ENCODE assay signal across 8 cellular contexts in the genomic region with DNA sequence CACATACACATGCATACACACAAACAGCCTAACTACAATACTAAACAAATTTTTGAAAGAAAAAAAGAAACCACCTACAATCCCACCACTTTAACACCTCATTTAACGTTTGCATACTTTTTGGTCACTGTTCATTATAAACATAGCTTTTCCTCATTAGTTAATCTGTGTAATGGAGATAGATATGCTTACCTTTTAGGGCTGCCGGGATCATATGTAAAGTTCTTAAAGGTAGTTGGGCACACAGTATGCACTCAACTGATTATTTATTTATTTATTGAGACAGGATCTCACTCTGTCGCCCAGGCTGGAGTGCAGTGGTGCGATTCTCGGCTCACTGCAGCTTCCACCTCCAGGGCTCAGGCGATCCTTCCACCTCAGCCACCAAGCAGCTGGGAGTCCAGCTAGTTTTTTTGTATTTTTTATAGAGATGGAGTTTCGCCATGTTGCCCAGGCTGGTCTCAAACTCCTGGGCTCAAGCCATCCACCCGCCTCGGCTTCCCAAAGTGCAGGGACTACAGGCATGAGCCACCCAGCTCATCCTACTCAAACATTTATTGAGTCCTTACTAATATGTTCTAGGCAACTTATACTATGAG. TPM values are rescaled to one million over a fixed set of nuclear protein-coding genes. Genes with fewer than 3 reads are reported as not detected.
DNase-seq lines count a peak whose midpoint lies in the region; ATAC-seq, FAIRE-seq and TF ChIP-seq lines count a peak whose summit lies in the region.

No MANE protein-coding gene starts in this region.

- peaks cover 4% of the 10 kb centered on the region for H3K27me3 Mint-ChIP-seq in activated T-cell treated with anti-CD3 and anti-CD28 coated beads, Interleukin-2, amount 50 U/mL, for 4 hours (ENCODE audit: low read depth)

- H3K79me2 ChIP-seq in GM12878 (ENCODE audit: control insufficient read depth, insufficient read depth, low read length): peaks cover 45% of the 10 kb centered on the region

- peaks cover 49% of the 10 kb centered on the region for H3K4me1 Mint-ChIP-seq in activated T-cell treated with anti-CD3 and anti-CD28 coated beads, Interleukin-2, amount 50 U/mL, for 4 hours (ENCODE audit: low read depth)

- H3K27ac ChIP-seq in GM12878 (ENCODE audit: control insufficient read depth, insufficient read depth) (peak overlapping the region; percentile 94), right lobe of liver (peak overlapping the region; percentile 32 to 96 (median 89)), thyroid gland (peak overlapping the region; percentile 69 to 96 (median 89))

- DNase-seq in activated T-cell treated with anti-CD3 and anti-CD28 coated beads, Interleukin-2, amount 50 U/mL, for 4 hours: no peak
- DNase-seq in activated T-cell treated with anti-CD3 and anti-CD28 coated beads, Interleukin-2, amount 50 U/mL, for 48 hours: no peak
- DNase-seq in GM12878 (ENCODE audit: low read depth, low spot score) (no peak), right lobe of liver (no peak), thyroid gland (peak in 1 of 2 donors; percentile 25), GOT3 (lab: John Stamatoyannopoulos, UW) (no peak), medulla oblongata (ENCODE audit: extremely low spot score) (no peak)

- in situ Hi-C loops in GM12878 (cut with MboI): loop anchor here (10.0 kb wide), 1 partner anchor 702 kb away; a partner anchor contains a TSS

- H3K4me3 ChIP-seq in GM12878 (peak overlapping the region; percentile 56), right lobe of liver (peak overlapping the region; percentile 38 to 84 (median 82)), thyroid gland (replicated peaks in 1 of 3) (peak overlapping the region in 2 of 3 donors; percentile 23 to 74)

- CTCF ChIA-PET in GM12878 (lab: Yijun Ruan, JAX): interaction anchor here (0.6 to 10.6 kb wide), 9 partner anchors 16 to 341 kb away, joined by 3 to 229 read pairs (median 6); a partner anchor contains a TSS

- no peaks in the 10 kb centered on the region for H3K9me3 Mint-ChIP-seq in activated T-cell treated with anti-CD3 and anti-CD28 coated beads, Interleukin-2, amount 50 U/mL, for 4 hours

- SMC1A ChIA-PET in GM12878 (lab: Charles Lee; ENCODE audit: uncharacterized antibody, unreplicated experiment): interaction anchor here (0.7 to 11.2 kb wide), 10 partner anchors 8 to 339 kb away, joined by 3 to 110 read pairs (median 3); a partner anchor contains a TSS

- WGBS in GM12878 (ENCODE audit: insufficient coverage, insufficient replicate concordance, low lambda C conversion rate, missing lambda C conversion rate): 62% methylated on average over 9 of the region's 9 CpGs
- 66% methylated on average over 4 of the region's 9 CpGs for WGBS in right lobe of liver (ENCODE audit: insufficient coverage, low coverage, low lambda C conversion rate, missing lambda C conversion rate)
- WGBS in thyroid gland, 2 donors: 78 to 79% methylated on average over 9 of the region's 9 CpGs

- no peak for TF ChIP-seq POLR2A in GM12878 (IDR thresholded peaks at IDR 0.05; ENCODE audit: low read depth, low read length)
- TF ChIP-seq POLR2A in right lobe of liver (IDR thresholded peaks at IDR 0.05): no peak
- TF ChIP-seq POLR2A in thyroid gland (IDR thresholded peaks at IDR 0.05): no peak

- H3K27me3 ChIP-seq in GM12878 (replicated peaks in 1 of 2; ENCODE audit: control insufficient read depth in 2 of 2, insufficient read depth in 2 of 2, low read length in 1 of 2) (no peaks in the 10 kb centered on the region), right lobe of liver (no peaks in the 10 kb centered on the region), thyroid gland (no peaks in the 10 kb centered on the region)

- H3K4me1 ChIP-seq in GM12878 (ENCODE audit: control insufficient read depth, insufficient read depth, low read length) (peaks cover 4% of the 10 kb centered on the region), right lobe of liver (peaks cover 0 to 27% (median 5%) of the 10 kb centered on the region in 4 donors), thyroid gland (peaks cover 16 to 22% of the 10 kb centered on the region in 2 donors)

- ATAC-seq in activated T-cell treated with anti-CD3 and anti-CD28 coated beads, Interleukin-2, amount 50 U/mL, for 4 hours: no peak
- no peak for ATAC-seq in GM12878
- ATAC-seq in right lobe of liver: no peak
- no peak for ATAC-seq in HG03378 (IDR thresholded peaks at IDR 0.05; ENCODE audit: unreplicated experiment)

- H2AFZ ChIP-seq in GM12878 (ENCODE audit: control insufficient read depth, low read depth, low read length): peak overlapping the region; percentile 93

- FAIRE-seq in GM12878 (lab: Jason Lieb, UNC): no peak

- H3K4me3 Mint-ChIP-seq in activated T-cell treated with anti-CD3 and anti-CD28 coated beads, Interleukin-2, amount 50 U/mL, for 4 hours: peak overlapping the region; percentile 93

- TF ChIP-seq CTCF in GM12878 (IDR thresholded peaks at IDR 0.05 in 2 of 3, conservative IDR thresholded peaks at IDR 0.05 in 1 of 3; ENCODE audit: control insufficient read depth in 2 of 3, extremely low read depth in 1 of 3, insufficient read depth in 1 of 3, low read depth in 3 of 3, low read length in 3 of 3) (no peak), right lobe of liver (IDR thresholded peaks at IDR 0.05) (no peak), thyroid gland (IDR thresholded peaks at IDR 0.05) (no peak)

- 0 out of 4 replicates have a peak, but pooled peaks cover 0 to 5% of the 10 kb centered on the region in 2 experiments for H3K36me3 ChIP-seq in GM12878 (ENCODE audit: control insufficient read depth in 2 of 2, insufficient read depth in 2 of 2, low read length in 1 of 2)
- H3K36me3 ChIP-seq in right lobe of liver: no peaks in the 10 kb centered on the region
- no peaks in the 10 kb centered on the region for H3K36me3 ChIP-seq in thyroid gland

- BruUV-seq in GM12878 (replicated peaks; lab: Mats Ljungman, UMichigan): TSS peak; percentile 80

- H3K9me3 ChIP-seq in GM12878 (replicated peaks; ENCODE audit: control insufficient read depth, insufficient read depth, low read length) (no peaks in the 10 kb centered on the region), right lobe of liver (no peaks in the 10 kb centered on the region), thyroid gland (no peaks in the 10 kb centered on the region)

- no peaks in the 10 kb centered on the region for H4K20me1 ChIP-seq in GM12878 (ENCODE audit: control insufficient read depth, insufficient read depth)

- peak overlapping the region; percentile 83 for H3K4me2 ChIP-seq in GM12878 (ENCODE audit: control insufficient read depth, insufficient read depth)

- no peak overlapping the region; the same call in none of the 2 replicates for H3K9ac ChIP-seq in GM12878 (ENCODE audit: control insufficient read depth, insufficient read depth, low read length)

- POLR2A ChIA-PET in GM12878 (lab: Charles Lee): interaction anchor here (0.9 to 7.1 kb wide), 11 partner anchors 8 to 704 kb away, joined by 3 to 61 read pairs (median 5); a partner anchor contains a TSS

- RAD21 ChIA-PET in GM12878 (lab: Charles Lee; ENCODE audit: unreplicated experiment): interaction anchor here (0.9 to 4.1 kb wide), 7 partner anchors 11 to 415 kb away, joined by 3 to 30 read pairs (median 5); a partner anchor contains a TSS

- intact Hi-C loops in GM12878 (cut with micrococcal nuclease; ENCODE audit: unreplicated experiment) (loop anchor here (2.0 kb wide), 1 partner anchor 22 kb away; no protein-coding TSS in a partner anchor), right lobe of liver (cut with DNase I) (no loop called here), thyroid gland (cut with DNase I) (no loop called here)

- TF ChIP-seq EP300 in GM12878 (IDR thresholded peaks at IDR 0.05; ENCODE audit: borderline replicate concordance in 1 of 2, control insufficient read depth in 1 of 2, low read depth in 2 of 2, low read length in 2 of 2): no peak

- peaks cover 13% of the 10 kb centered on the region for H3K36me3 Mint-ChIP-seq in activated T-cell treated with anti-CD3 and anti-CD28 coated beads, Interleukin-2, amount 50 U/mL, for 4 hours (ENCODE audit: insufficient read depth)

- no peak for TF ChIP-seq RAD21 in GM12878 (IDR thresholded peaks at IDR 0.05; ENCODE audit: insufficient read depth, low read depth, low read length)

RNA-seq across cellular contexts. Expression of a gene that starts 0.7 kb away (rescaled TPM):
- 10 to 100 TPM; 22.3 to 27.3 (median 27.1) TPM for total RNA-seq in activated T-cell treated with anti-CD3 and anti-CD28 coated beads, Interleukin-2, amount 50 U/mL, for 4 hours
- 45.2 and 45.4 TPM in 2 replicates for total RNA-seq in GM12878 (2013; cell fraction: nucleolus; rRNA removed)
- 20.0 and 22.6 TPM in 2 replicates for total RNA-seq in GM12878 (2014; rRNA removed)
- total RNA-seq in GM12878 (2014; rRNA removed; fragmentation: Illumina TruSeq; extraction: Trizol): 21.7 and 23.7 TPM in 2 replicates
- total RNA-seq in GM12878 (2021): 25.3 and 28.1 TPM in 2 replicates
- polyA plus RNA-seq in GM12878 (2011; ENCODE audit: low read depth): 8.6 TPM
- 17.8 and 22.3 TPM in 2 replicates for polyA plus RNA-seq in GM12878 (2011; rRNA removed)
- polyA plus RNA-seq in GM12878 (2011; cell fraction: cytosol; rRNA removed): 9.8 and 10.1 TPM in 2 replicates
- polyA plus RNA-seq in GM12878 (2011; cell fraction: nucleus; rRNA removed): 8.8 TPM in 2 replicates
- 11.7 and 16.2 TPM in 2 replicates for polyA plus RNA-seq in GM12878 (2012)
- 18.3 and 21.1 TPM in 2 replicates for polyA plus RNA-seq in GM12878 (2014; fragmentation: Illumina TruSeq; extraction: Trizol)
- polyA plus RNA-seq in GM12878 (2014; fragmentation: Nextera tagmentation; extraction: Ambion mirVana): 10 to 100 TPM; 16.7 to 19.0 TPM
- 10.6 and 11.8 TPM in 2 replicates for polyA plus RNA-seq in GM12878 (2014; rRNA removed)
- polyA plus RNA-seq in GM12878 (2016; fragmentation: Nextera tagmentation; extraction: Ambion mirVana): 10 to 100 TPM; 26.8 to 35.2 TPM
- polyA minus RNA-seq in GM12878 (2011; rRNA and poly(A)+ RNA removed): 28.8 and 29.7 TPM in 2 replicates
- 12.2 and 12.8 TPM in 2 replicates for polyA minus RNA-seq in GM12878 (2011; cell fraction: cytosol; rRNA and poly(A)+ RNA removed)
- polyA minus RNA-seq in GM12878 (2011; cell fraction: nucleus; rRNA and poly(A)+ RNA removed): 46.5 and 60.1 TPM in 2 replicates
- 10 to 100 TPM in 2 of 6 experiments, 1 to 10 TPM in 4; 7.3 to 14.1 (median 9.1) TPM for total RNA-seq in right lobe of liver
- 10 to 100 TPM; 13.6 to 28.5 (median 15.1) TPM for total RNA-seq in thyroid gland

RNA-seq across cellular contexts. Expression of a gene that starts 17.7 kb away (rescaled TPM):
- 10 to 100 TPM; 29.1 to 36.3 (median 32.5) TPM for total RNA-seq in activated T-cell treated with anti-CD3 and anti-CD28 coated beads, Interleukin-2, amount 50 U/mL, for 4 hours
- 27.3 and 46.0 TPM in 2 replicates for total RNA-seq in GM12878 (2013; cell fraction: nucleolus; rRNA removed)
- 20.4 and 26.8 TPM in 2 replicates for total RNA-seq in GM12878 (2014; rRNA removed)
- total RNA-seq in GM12878 (2014; rRNA removed; fragmentation: Illumina TruSeq; extraction: Trizol): 16.4 and 16.6 TPM in 2 replicates
- 13.8 and 16.8 TPM in 2 replicates for total RNA-seq in GM12878 (2021)
- 8.3 TPM for polyA plus RNA-seq in GM12878 (2011; ENCODE audit: low read depth)
- 22.9 and 34.8 TPM in 2 replicates for polyA plus RNA-seq in GM12878 (2011; rRNA removed)
- 15.5 and 23.5 TPM in 2 replicates for polyA plus RNA-seq in GM12878 (2011; cell fraction: cytosol; rRNA removed)
- 29.2 and 30.7 TPM in 2 replicates for polyA plus RNA-seq in GM12878 (2011; cell fraction: nucleus; rRNA removed)
- polyA plus RNA-seq in GM12878 (2012): 18.7 and 19.6 TPM in 2 replicates
- polyA plus RNA-seq in GM12878 (2014; fragmentation: Illumina TruSeq; extraction: Trizol): 12.8 and 15.1 TPM in 2 replicates
- polyA plus RNA-seq in GM12878 (2014; fragmentation: Nextera tagmentation; extraction: Ambion mirVana): 10 to 100 TPM in 1 of 2 experiments, 1 to 10 TPM in 1; 9.4 to 17.1 TPM
- polyA plus RNA-seq in GM12878 (2014; rRNA removed): 18.1 and 27.3 TPM in 2 replicates
- 10 to 100 TPM; 37.6 to 39.5 TPM for polyA plus RNA-seq in GM12878 (2016; fragmentation: Nextera tagmentation; extraction: Ambion mirVana)
- polyA minus RNA-seq in GM12878 (2011; rRNA and poly(A)+ RNA removed): 6.2 and 15.9 TPM in 2 replicates
- polyA minus RNA-seq in GM12878 (2011; cell fraction: cytosol; rRNA and poly(A)+ RNA removed): 5.6 and 14.2 TPM in 2 replicates
- polyA minus RNA-seq in GM12878 (2011; cell fraction: nucleus; rRNA and poly(A)+ RNA removed): 10.6 and 15.5 TPM in 2 replicates
- 1 to 10 TPM; 4.7 to 8.0 (median 6.7) TPM for total RNA-seq in right lobe of liver
- 10 to 100 TPM in 3 of 4 donors, 1 to 10 TPM in 1; 9.0 to 28.7 (median 17.5) TPM for total RNA-seq in thyroid gland
